Comparison of ENCODE assay signal across 24 cellular contexts in genomic region chr12:106315523-106315922, GRCh38. TPM values are rescaled to one million over a fixed set of nuclear protein-coding genes. Genes with fewer than 3 reads are reported as not detected.
DNase-seq lines count a peak whose midpoint lies in the region; ATAC-seq and TF ChIP-seq lines count a peak whose summit lies in the region.
"Had no signal": no experiment of that assay in that cellular context is flagged by ENCODE, and none has a peak within 500 bp of the region (broad histone marks: within the 10 kb centered on the region; RNA-seq: fewer than 3 reads in every experiment).

No MANE protein-coding gene starts in this region.

- H3K9me2 ChIP-seq in OCI-LY7 (ENCODE audit: insufficient read depth, low read length): no peaks in the 10 kb centered on the region

- H3K4me2 ChIP-seq in OCI-LY7 (ENCODE audit: low read length) (no peak overlapping the region), mesendoderm (ENCODE audit: low read length) (no peak overlapping the region)

- no peak overlapping the region for H3K27ac ChIP-seq in CD4-positive, alpha-beta T cell (ENCODE audit: low read depth, low read length)
- H3K27ac ChIP-seq in OCI-LY7 (ENCODE audit: low read depth, low read length, poor library complexity, severe bottlenecking) (no peak overlapping the region), mesendoderm (ENCODE audit: low read depth, low read length) (no peak overlapping the region)
- H3K27ac ChIP-seq: RWPE1 had no signal

- POLR2A ChIA-PET in CD4-positive, alpha-beta T cell (lab: Charles Lee): interaction anchor here (1.1 to 2.2 kb wide), 5 partner anchors 9 to 14 kb away, joined by 3 to 14 read pairs (median 5); partner anchors contain the start of gene TCP11L2
- POLR2A ChIA-PET in OCI-LY7 (lab: Charles Lee): no interaction called here

- H4K20me1 ChIP-seq in OCI-LY7 (ENCODE audit: insufficient read depth, low read length): no peaks in the 10 kb centered on the region

- H3K4me3 Mint-ChIP-seq in CD4-positive, alpha-beta T cell: no peak overlapping the region
- no peak overlapping the region for H3K4me3 Mint-ChIP-seq in activated naive CD8-positive, alpha-beta T cell treated with anti-CD3 and anti-CD28 coated beads, Interleukin-2, amount 50 U/mL, for 24 hours
- H3K4me3 Mint-ChIP-seq: CD14-positive monocyte, HFFc6, T-cell had no signal

- peaks cover 88% of the 10 kb centered on the region for H3K36me3 Mint-ChIP-seq in CD4-positive, alpha-beta T cell (ENCODE audit: low read depth)
- H3K36me3 Mint-ChIP-seq in activated naive CD8-positive, alpha-beta T cell treated with anti-CD3 and anti-CD28 coated beads, Interleukin-2, amount 50 U/mL, for 24 hours (ENCODE audit: low read depth): peaks cover 14% of the 10 kb centered on the region

- no peak overlapping the region for H3K4me3 ChIP-seq in OCI-LY7 (ENCODE audit: low read depth, low read length, poor library complexity, severe bottlenecking)
- no peak overlapping the region for H3K4me3 ChIP-seq in mesendoderm (ENCODE audit: low read length)

- H3K9me3 ChIP-seq in CD4-positive, alpha-beta T cell (ENCODE audit: control insufficient read depth, low read length): no peaks in the 10 kb centered on the region
- no peaks in the 10 kb centered on the region for H3K9me3 ChIP-seq in OCI-LY7 (ENCODE audit: low read length)

- no peak overlapping the region for H3K23ac ChIP-seq in mesendoderm (ENCODE audit: low read length)

- no peak for TF ChIP-seq CTCF in CD4-positive, alpha-beta T cell (IDR thresholded peaks at IDR 0.05)
- TF ChIP-seq CTCF in OCI-LY7 (conservative IDR thresholded peaks at IDR 0.05; ENCODE audit: low read length): peak; percentile 42

- no TSS peak for BruUV-seq in OCI-LY7 (replicated peaks; lab: Mats Ljungman, UMichigan)

- no peak for DNase-seq in CD4-positive, alpha-beta T cell
- DNase-seq in ELF-1 (ENCODE audit: low read depth, low spot score) (peak; percentile 10), OCI-LY7 (ENCODE audit: low spot score) (no peak), mesendoderm (peak; percentile 61), COR-L47 (lab: John Stamatoyannopoulos, UW) (no peak)
- no peak for DNase-seq in stimulated activated naive CD4-positive, alpha-beta T cell treated with Interleukin-2 at 50 U/mL for 16 hours (lab: John Stamatoyannopoulos, UW)
- DNase-seq in activated naive CD8-positive, alpha-beta T cell treated with anti-CD3 and anti-CD28 coated beads, Interleukin-2, amount 50 U/mL, for 24 hours: no peak
- DNase-seq in activated CD4-positive, CD25-positive, alpha-beta regulatory T cell treated with anti-CD3 and anti-CD28 coated beads, Interleukin-2, amount 50 U/mL, for 72 hours: no peak
- DNase-seq: ACHN, AML-193, Calu3, HFFc6, KG1, NCI-H1048, NCI-H1436, NCI-H2029 treated with DMSO at 0.1 percent for 48 hours, NCI-H510A, NCI-H774, SIG-M5, T-cell had no signal

- CTCF ChIA-PET in CD4-positive, alpha-beta T cell (lab: Charles Lee): interaction anchor here (1.2 kb wide), 1 partner anchor 89 kb away, joined by 3 read pairs; no protein-coding TSS in a partner anchor
- CTCF ChIA-PET in OCI-LY7 (lab: Charles Lee; ENCODE audit: unreplicated experiment): interaction anchor here (1.2 kb wide), 1 partner anchor 18 kb away, joined by 4 read pairs; no protein-coding TSS in a partner anchor

- H3K4me1 ChIP-seq in OCI-LY7 (ENCODE audit: insufficient read depth, low read length, poor library complexity, severe bottlenecking) (peaks cover 11% of the 10 kb centered on the region), mesendoderm (ENCODE audit: control insufficient read depth, low read depth, low read length) (no peaks in the 10 kb centered on the region)

- peak overlapping the region; percentile 8 for H3K27ac Mint-ChIP-seq in CD4-positive, alpha-beta T cell
- no peak overlapping the region for H3K27ac Mint-ChIP-seq in activated naive CD8-positive, alpha-beta T cell treated with anti-CD3 and anti-CD28 coated beads, Interleukin-2, amount 50 U/mL, for 24 hours
- H3K27ac Mint-ChIP-seq: HFFc6, T-cell had no signal

- no peaks in the 10 kb centered on the region for H3K27me3 ChIP-seq in CD4-positive, alpha-beta T cell (ENCODE audit: control insufficient read depth, insufficient read depth, low read length)
- H3K27me3 ChIP-seq in mesendoderm (ENCODE audit: insufficient read depth, low read length, poor library complexity): no peaks in the 10 kb centered on the region

- H3K9ac ChIP-seq in mesendoderm (ENCODE audit: low read length): no peak overlapping the region

- H2AK5ac ChIP-seq in mesendoderm (ENCODE audit: low read length): no peak overlapping the region

- H3K4me1 Mint-ChIP-seq in CD4-positive, alpha-beta T cell (ENCODE audit: low read depth): peaks cover 27% of the 10 kb centered on the region
- H3K4me1 Mint-ChIP-seq in activated naive CD8-positive, alpha-beta T cell treated with anti-CD3 and anti-CD28 coated beads, Interleukin-2, amount 50 U/mL, for 24 hours: peaks cover 15% of the 10 kb centered on the region

- no peak overlapping the region for H3K4ac ChIP-seq in mesendoderm (ENCODE audit: low read depth, low read length)

- H2AFZ ChIP-seq in OCI-LY7 (ENCODE audit: low read length): peak overlapping the region; percentile 59; the same call in 1 of the 2 replicates

- H3K56ac ChIP-seq in mesendoderm (ENCODE audit: low read length): no peak overlapping the region

- no peaks in the 10 kb centered on the region for H3K79me2 ChIP-seq in OCI-LY7 (ENCODE audit: insufficient read depth, low read depth, low read length)
- H3K79me2 ChIP-seq in mesendoderm (ENCODE audit: control insufficient read depth, insufficient read depth, low read length): no peaks in the 10 kb centered on the region

- intact Hi-C loops in CD4-positive, alpha-beta T cell (cut with DNase I, micrococcal nuclease): no loop called here
- intact Hi-C loops in OCI-LY7 (cut with micrococcal nuclease; ENCODE audit: unreplicated experiment): no loop called here

- no peak overlapping the region for H2BK5ac ChIP-seq in mesendoderm (ENCODE audit: low read length)

- ATAC-seq in CD4-positive, alpha-beta T cell (ENCODE audit: poor library complexity): no peak
- ATAC-seq in activated naive CD8-positive, alpha-beta T cell treated with anti-CD3 and anti-CD28 coated beads, Interleukin-2, amount 50 U/mL, for 24 hours: no peak
- ATAC-seq: HepG2, SK-N-SH treated with all-trans-retinoic acid at 6 μM for 48 hours, T-cell had no signal

- no peak overlapping the region for H2BK15ac ChIP-seq in mesendoderm (replicated peaks; ENCODE audit: low read depth)

- no peaks in the 10 kb centered on the region for H3K9me3 Mint-ChIP-seq in CD4-positive, alpha-beta T cell
- H3K9me3 Mint-ChIP-seq in activated naive CD8-positive, alpha-beta T cell treated with anti-CD3 and anti-CD28 coated beads, Interleukin-2, amount 50 U/mL, for 24 hours: no peaks in the 10 kb centered on the region
- H3K9me3 Mint-ChIP-seq: CD14-positive monocyte, HFFc6, T-cell had no signal

- no peak overlapping the region for H3K18ac ChIP-seq in mesendoderm (ENCODE audit: low read length)

- no peak overlapping the region for H4K5ac ChIP-seq in mesendoderm (ENCODE audit: low read length)

- no peaks in the 10 kb centered on the region for H3K79me1 ChIP-seq in mesendoderm (ENCODE audit: low read length)

- no peaks in the 10 kb centered on the region for H3K36me3 ChIP-seq in OCI-LY7 (ENCODE audit: insufficient read depth, low read length)
- no peaks in the 10 kb centered on the region for H3K36me3 ChIP-seq in mesendoderm (ENCODE audit: control insufficient read depth, insufficient read depth, low read length)

- no peaks in the 10 kb centered on the region for H3K27me3 Mint-ChIP-seq in CD4-positive, alpha-beta T cell
- no peaks in the 10 kb centered on the region for H3K27me3 Mint-ChIP-seq in activated naive CD8-positive, alpha-beta T cell treated with anti-CD3 and anti-CD28 coated beads, Interleukin-2, amount 50 U/mL, for 24 hours
- H3K27me3 Mint-ChIP-seq: T-cell had no signal

- no CpG with 5 or more reads among the region's 4 CpGs for WGBS in mesendoderm (ENCODE audit: extremely low coverage, insufficient coverage, low lambda C conversion rate)

- H4K8ac ChIP-seq in mesendoderm (ENCODE audit: low read depth, low read length): no peak overlapping the region

- H2BK120ac ChIP-seq in mesendoderm (ENCODE audit: low read depth, low read length): no peak overlapping the region

RNA-seq across cellular contexts. Expression of gene TCP11L2, which starts 13.0 kb away (rescaled TPM):
- 100 to 1,000 TPM; 139 to 144 TPM for total RNA-seq in CD4-positive, alpha-beta T cell
- total RNA-seq in OCI-LY7 (2014; rRNA removed; shearing (Covaris generic)): 1.2 and 1.8 TPM in 2 replicates
- 9.8 and 10.4 TPM in 2 replicates for total RNA-seq in OCI-LY7 (2022)
- polyA plus RNA-seq in mesendoderm (2013, experiment 1 of 2): 2.1 TPM
- 1.6 TPM for polyA plus RNA-seq in mesendoderm (2013, experiment 2 of 2)

RNA-seq across cellular contexts. Expression of gene POLR3B, which starts 42.0 kb away (rescaled TPM):
- 1 to 10 TPM; 2.5 to 2.6 TPM for total RNA-seq in CD4-positive, alpha-beta T cell
- 14.7 and 18.1 TPM in 2 replicates for total RNA-seq in OCI-LY7 (2014; rRNA removed; shearing (Covaris generic))
- 14.3 and 17.6 TPM in 2 replicates for total RNA-seq in OCI-LY7 (2022)
- polyA plus RNA-seq in mesendoderm (2013, experiment 1 of 2): 11.4 TPM
- polyA plus RNA-seq in mesendoderm (2013, experiment 2 of 2): 11.4 TPM

Comparison
In these comparisons a context has a peak if more than half of its experiments do, and no peak if none do; other contexts are left out.
1. DNase-seq: peak in ELF-1 (single experiment) and mesendoderm (single experiment); none in CD4-positive, alpha-beta T cell (0 of 10), OCI-LY7 (single experiment), stimulated activated naive CD4-positive, alpha-beta T cell treated with Interleukin-2 at 50 U/mL for 16 hours (single experiment), activated naive CD8-positive, alpha-beta T cell treated with anti-CD3 and anti-CD28 coated beads, Interleukin-2, amount 50 U/mL, for 24 hours (single experiment), COR-L47 (single experiment) and activated CD4-positive, CD25-positive, alpha-beta regulatory T cell treated with anti-CD3 and anti-CD28 coated beads, Interleukin-2, amount 50 U/mL, for 72 hours (single experiment).
2. RNA of gene TCP11L2, which starts 13.0 kb away (total RNA-seq): 139 to 144 TPM in CD4-positive, alpha-beta T cell; 1.2 to 10.4 TPM in OCI-LY7; every median in the first group is over 10 times any median in the second.
3. RNA of gene POLR3B, which starts 42.0 kb away (total RNA-seq): 14.3 to 18.1 TPM in OCI-LY7; 2.5 to 2.6 TPM in CD4-positive, alpha-beta T cell; every median in the first group is over 4 times any median in the second.